ENCODE assay signal across 11 cellular contexts in the genomic region with DNA sequence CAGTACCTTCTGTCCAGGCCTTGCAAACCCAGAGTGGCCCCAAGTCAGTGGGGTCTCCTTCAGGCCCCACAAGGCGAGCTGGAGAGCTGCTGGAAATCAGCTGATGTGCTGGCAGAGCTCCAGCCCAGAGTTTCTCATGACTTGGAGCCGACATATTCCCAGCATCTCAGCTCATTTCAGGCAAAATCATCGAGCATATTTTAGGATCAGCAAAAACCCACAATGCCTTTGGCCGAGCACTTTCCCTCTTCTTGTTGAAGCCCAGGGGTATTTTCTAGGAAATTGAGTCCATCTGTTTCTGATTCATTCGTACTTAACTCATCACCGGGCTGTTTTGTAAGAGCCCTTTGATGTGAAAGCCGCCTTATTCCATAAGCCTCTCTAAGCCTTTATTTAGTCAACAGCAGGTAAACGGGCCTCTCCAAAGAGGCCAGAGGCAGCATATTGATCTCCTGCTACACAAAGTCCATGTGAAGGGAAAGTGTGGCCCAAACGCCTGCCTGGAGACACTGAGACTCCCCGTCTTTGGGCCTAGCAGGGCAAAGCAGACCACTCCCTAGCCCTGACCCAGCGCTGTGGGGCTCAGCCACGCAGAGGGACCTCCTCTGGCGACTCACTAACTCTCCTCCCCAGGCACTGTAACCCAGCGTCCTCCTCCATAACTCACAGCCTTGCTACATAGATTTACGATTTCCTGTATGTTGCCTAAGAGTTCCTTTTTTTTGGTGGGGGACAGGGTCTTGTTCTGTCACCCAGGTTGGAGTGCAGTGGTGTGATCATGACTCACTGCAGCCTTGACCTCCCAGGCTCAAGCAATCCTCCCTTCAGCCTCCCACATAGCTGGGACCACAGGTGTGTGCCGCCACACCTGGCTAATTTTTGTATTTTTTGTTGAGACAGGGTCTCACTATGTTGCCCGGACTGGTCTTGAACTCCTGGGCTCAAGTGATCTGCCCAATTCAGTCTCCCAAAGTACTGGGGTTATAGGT. TPM values are rescaled to one million over a fixed set of nuclear protein-coding genes. Genes with fewer than 3 reads are reported as not detected.
DNase-seq lines count a peak whose midpoint lies in the region; ATAC-seq and TF ChIP-seq lines count a peak whose summit lies in the region.
"Had no signal": no experiment of that assay in that cellular context is flagged by ENCODE, and none has a peak within 500 bp of the region (broad histone marks: within the 10 kb centered on the region; RNA-seq: fewer than 3 reads in every experiment).

No MANE protein-coding gene starts in this region.

- DNase-seq in brain microvascular endothelial cell, result peak; percentile 12
- no peak for DNase-seq in immature natural killer cell
- DNase-seq in CD4-positive, alpha-beta memory T cell, result no peak
- DNase-seq in NCI-H2081 treated with DMSO at 0.1 percent for 48 hours (lab: John Stamatoyannopoulos, UW), result no peak
- DNase-seq: activated naive CD8-positive, alpha-beta T cell treated with anti-CD3 and anti-CD28 coated beads, Interleukin-2, amount 50 U/mL, for 24 hours had no signal

- no peak overlapping the region for H3K4me3 Mint-ChIP-seq in immature natural killer cell
- no peak overlapping the region for H3K4me3 Mint-ChIP-seq in CD4-positive, alpha-beta memory T cell
- H3K4me3 Mint-ChIP-seq: activated naive CD8-positive, alpha-beta T cell treated with anti-CD3 and anti-CD28 coated beads, Interleukin-2, amount 50 U/mL, for 24 hours had no signal

- peaks cover 0 to 7% (median 0%) of the 10 kb centered on the region in 11 experiments; a peak in 3 of 22 replicates for H3K36me3 ChIP-seq in BLaER1 treated with 17β-estradiol and CSF1 and Interleukin-3, amounts not matched to agents 10 nM and 100 nM
- no peaks in the 10 kb centered on the region for H3K36me3 ChIP-seq in Loucy (ENCODE audit: insufficient read depth, low read length)
- H3K36me3 ChIP-seq in brain microvascular endothelial cell (replicated peaks), result no peaks in the 10 kb centered on the region
- H3K36me3 ChIP-seq in mesodermal cell (ENCODE audit: control insufficient read depth, insufficient read depth, low read length), result no peaks in the 10 kb centered on the region
- H3K36me3 ChIP-seq in CD4-positive, alpha-beta memory T cell (ENCODE audit: insufficient read depth, low read length), result no peaks in the 10 kb centered on the region
- H3K36me3 ChIP-seq: SJCRH30 had no signal

- H3K27me3 ChIP-seq in BLaER1 treated with 17β-estradiol and CSF1 and Interleukin-3, amounts not matched to agents 10 nM and 100 nM, result no peaks in the 10 kb centered on the region
- no peaks in the 10 kb centered on the region for H3K27me3 ChIP-seq in Loucy (ENCODE audit: insufficient read depth, low read length, poor library complexity, severe bottlenecking)
- no peaks in the 10 kb centered on the region for H3K27me3 ChIP-seq in brain microvascular endothelial cell (replicated peaks)
- no peaks in the 10 kb centered on the region for H3K27me3 ChIP-seq in CD4-positive, alpha-beta memory T cell (ENCODE audit: insufficient read depth, low read length)
- H3K27me3 ChIP-seq: SJCRH30 had no signal

- no peaks in the 10 kb centered on the region for H3K9me2 ChIP-seq in Loucy (replicated peaks; ENCODE audit: low read depth, low read length)

- H3K9me3 ChIP-seq in BLaER1 treated with 17β-estradiol and CSF1 and Interleukin-3, amounts not matched to agents 10 nM and 100 nM (replicated peaks in 1 of 11), result peaks cover 0 to 4% (median 0%) of the 10 kb centered on the region in 11 experiments; a peak in 1 of 22 replicates
- H3K9me3 ChIP-seq in Loucy (ENCODE audit: insufficient read depth, low read depth, low read length) (no peaks in the 10 kb centered on the region), mesodermal cell (ENCODE audit: control insufficient read depth, low read length) (no peaks in the 10 kb centered on the region)
- no peaks in the 10 kb centered on the region for H3K9me3 ChIP-seq in CD4-positive, alpha-beta memory T cell (ENCODE audit: control insufficient read depth in 1 of 2, low read length in 2 of 2)
- H3K9me3 ChIP-seq: SJCRH30 had no signal

- no peaks in the 10 kb centered on the region for H3K9me3 Mint-ChIP-seq in immature natural killer cell
- no peaks in the 10 kb centered on the region for H3K9me3 Mint-ChIP-seq in CD4-positive, alpha-beta memory T cell
- H3K9me3 Mint-ChIP-seq: activated naive CD8-positive, alpha-beta T cell treated with anti-CD3 and anti-CD28 coated beads, Interleukin-2, amount 50 U/mL, for 24 hours had no signal

- H3K4me1 Mint-ChIP-seq in immature natural killer cell, result peaks cover 19 to 23% of the 10 kb centered on the region in 2 donors
- H3K4me1 Mint-ChIP-seq in CD4-positive, alpha-beta memory T cell, result peaks cover 0 to 5% (median 2%) of the 10 kb centered on the region in 4 donors

- peak overlapping the region in 2 of 10 experiments; percentile 20 to 30; a peak in 2 of 20 replicates for H3K4me3 ChIP-seq in BLaER1 treated with 17β-estradiol and CSF1 and Interleukin-3, amounts not matched to agents 10 nM and 100 nM
- H3K4me3 ChIP-seq in Loucy (ENCODE audit: low read length, poor library complexity, severe bottlenecking) (peak overlapping the region; percentile 48), brain microvascular endothelial cell (ENCODE audit: low read depth, low read length) (no peak overlapping the region), mesodermal cell (ENCODE audit: extremely low read depth, insufficient read depth, low read length, poor library complexity, severe bottlenecking) (no peak overlapping the region)
- no peak overlapping the region for H3K4me3 ChIP-seq in CD4-positive, alpha-beta memory T cell (ENCODE audit: low read length in 2 of 2)
- H3K4me3 ChIP-seq: lung, SJCRH30 had no signal

- 88 to 89% methylated on average over 13 to 14 of the region's 17 CpGs for WGBS in mesodermal cell (ENCODE audit: insufficient coverage in 2 of 2), 2 experiments

- in situ Hi-C loops in brain microvascular endothelial cell (cut with HindIII; ENCODE audit: low pct_ligation_motif_present, low sequenced_read_pairs), result no loop called here

- H3K9ac ChIP-seq in BLaER1 treated with 17β-estradiol and CSF1 and Interleukin-3, amounts not matched to agents 10 nM and 100 nM, result peak overlapping the region; percentile 53 to 76 (median 69); a peak in 21 of 22 replicates
- H3K9ac ChIP-seq in Loucy (ENCODE audit: low read depth, low read length, poor library complexity, severe bottlenecking), result peak overlapping the region; percentile 76

- peaks cover 0 to 9% (median 0%) of the 10 kb centered on the region in 3 donors for H3K36me3 Mint-ChIP-seq in immature natural killer cell
- no peaks in the 10 kb centered on the region for H3K36me3 Mint-ChIP-seq in CD4-positive, alpha-beta memory T cell

- TF ChIP-seq CTCF in Loucy (conservative IDR thresholded peaks at IDR 0.05; ENCODE audit: low read length), result no peak
- TF ChIP-seq CTCF in brain microvascular endothelial cell (IDR thresholded peaks at IDR 0.05; ENCODE audit: low read depth, low read length, missing control alignments), result no peak

- no peaks in the 10 kb centered on the region for H4K20me1 ChIP-seq in BLaER1 treated with 17β-estradiol and CSF1 and Interleukin-3, amounts not matched to agents 10 nM and 100 nM
- no peaks in the 10 kb centered on the region for H4K20me1 ChIP-seq in Loucy (ENCODE audit: insufficient read depth, low read length, poor library complexity, severe bottlenecking)

- POLR2A ChIA-PET in CD4-positive, alpha-beta memory T cell (lab: Charles Lee; ENCODE audit: partially characterized antibody), result interaction anchor here (0.6 kb wide), 1 partner anchor 88 kb away, joined by 3 read pairs; no protein-coding TSS in a partner anchor

- H3K27ac Mint-ChIP-seq in immature natural killer cell, result no peak overlapping the region
- peak overlapping the region in 1 of 7 donors; percentile 22 for H3K27ac Mint-ChIP-seq in CD4-positive, alpha-beta memory T cell
- H3K27ac Mint-ChIP-seq: activated naive CD8-positive, alpha-beta T cell treated with anti-CD3 and anti-CD28 coated beads, Interleukin-2, amount 50 U/mL, for 24 hours had no signal

- intact Hi-C loops in CD4-positive, alpha-beta memory T cell (cut with micrococcal nuclease), result no loop called here

- H3K4me2 ChIP-seq in BLaER1 treated with 17β-estradiol and CSF1 and Interleukin-3, amounts not matched to agents 10 nM and 100 nM, result peak overlapping the region; percentile 52 to 97 (median 87)
- peak overlapping the region; percentile 65 for H3K4me2 ChIP-seq in Loucy (ENCODE audit: low read depth, low read length, poor library complexity, severe bottlenecking)

- CTCF ChIA-PET in CD4-positive, alpha-beta memory T cell (lab: Charles Lee; ENCODE audit: partially characterized antibody), result interaction anchor here (1.4 to 3.0 kb wide), 2 partner anchors 12 to 92 kb away, joined by 3 to 15 read pairs; partner anchors contain the start of gene C20orf203

- peaks cover 38 to 81% (median 77%) of the 10 kb centered on the region in 10 experiments for H3K4me1 ChIP-seq in BLaER1 treated with 17β-estradiol and CSF1 and Interleukin-3, amounts not matched to agents 10 nM and 100 nM
- H3K4me1 ChIP-seq in Loucy (ENCODE audit: insufficient read depth, low read length, poor library complexity, severe bottlenecking) (peaks cover 66% of the 10 kb centered on the region), mesodermal cell (ENCODE audit: control insufficient read depth, insufficient read depth, low read length, poor library complexity, severe bottlenecking) (peaks cover 5% of the 10 kb centered on the region)
- no peaks in the 10 kb centered on the region for H3K4me1 ChIP-seq in CD4-positive, alpha-beta memory T cell (ENCODE audit: insufficient read depth, low read length)

- peaks cover 19% of the 10 kb centered on the region; the same call in 1 of the 2 replicates for H3K79me2 ChIP-seq in Loucy (ENCODE audit: insufficient read depth, low read length)

- H3K27ac ChIP-seq in BLaER1 treated with 17β-estradiol and CSF1 and Interleukin-3, amounts not matched to agents 10 nM and 100 nM, result peak overlapping the region; percentile 45 to 90 (median 85); a peak in 21 of 22 replicates
- H3K27ac ChIP-seq in brain microvascular endothelial cell (no peak overlapping the region), mesodermal cell (ENCODE audit: low read depth, low read length, severe bottlenecking) (peak overlapping the region; percentile 86)
- no peak overlapping the region for H3K27ac ChIP-seq in CD4-positive, alpha-beta memory T cell (ENCODE audit: low read depth, low read length)
- H3K27ac ChIP-seq: SJCRH30 had no signal

- no peak overlapping the region for H2AFZ ChIP-seq in Loucy (ENCODE audit: low read length)

- H3F3A ChIP-seq in Loucy (ENCODE audit: low read depth), result peaks cover 7% of the 10 kb centered on the region

- no peak for ATAC-seq in HG03139 (IDR thresholded peaks at IDR 0.05; ENCODE audit: unreplicated experiment)
- ATAC-seq: activated naive CD8-positive, alpha-beta T cell treated with anti-CD3 and anti-CD28 coated beads, Interleukin-2, amount 50 U/mL, for 24 hours had no signal

- peaks cover 0 to 5% (median 0%) of the 10 kb centered on the region in 3 donors for H3K27me3 Mint-ChIP-seq in immature natural killer cell (ENCODE audit: low read depth in 3 of 3)
- no peaks in the 10 kb centered on the region for H3K27me3 Mint-ChIP-seq in CD4-positive, alpha-beta memory T cell
- H3K27me3 Mint-ChIP-seq: activated naive CD8-positive, alpha-beta T cell treated with anti-CD3 and anti-CD28 coated beads, Interleukin-2, amount 50 U/mL, for 24 hours had no signal

RNA-seq across cellular contexts. Expression of gene C20orf203, which starts 12.1 kb away (rescaled TPM):
- 0.07 TPM for polyA plus RNA-seq in mesodermal cell (2013, experiment 1 of 2)
- 0.10 TPM for polyA plus RNA-seq in mesodermal cell (2013, experiment 2 of 2)
- under 1 TPM in 2 of 3 donors, not detected in 1; 0.11 to 0.29 TPM for polyA plus RNA-seq in immature natural killer cell
- under 1 TPM in 1 of 2 experiments, not detected in 1; 0.06 TPM for total RNA-seq in CD4-positive, alpha-beta memory T cell
- polyA plus RNA-seq in CD4-positive, alpha-beta memory T cell, result not detected
- total RNA-seq: SJCRH30 had no signal

RNA-seq across cellular contexts. Expression of gene COMMD7, which starts 57.4 kb away (rescaled TPM):
- polyA plus RNA-seq in mesodermal cell (2013, experiment 1 of 2), result 50.2 TPM
- 50.0 TPM for polyA plus RNA-seq in mesodermal cell (2013, experiment 2 of 2)
- polyA plus RNA-seq in immature natural killer cell, result 100 to 1,000 TPM; 166 to 265 (median 208) TPM
- 10 to 100 TPM; 29.6 to 29.7 TPM for total RNA-seq in CD4-positive, alpha-beta memory T cell
- 100 to 1,000 TPM; 105 to 154 TPM for polyA plus RNA-seq in CD4-positive, alpha-beta memory T cell

Comparison
In these comparisons a context has a peak if more than half of its experiments do, and no peak if none do; other contexts are left out.
1. H3K27ac ChIP-seq: peak in BLaER1 treated with 17β-estradiol and CSF1 and Interleukin-3, amounts not matched to agents 10 nM and 100 nM (11 of 11) and mesodermal cell (single experiment); none in brain microvascular endothelial cell (single experiment) and CD4-positive, alpha-beta memory T cell (single experiment).